Comparison of ENCODE assay signal across 19 cellular contexts in genomic region chrX:109672239-109672638, GRCh38. TPM values are rescaled to one million over a fixed set of nuclear protein-coding genes. Genes with fewer than 3 reads are reported as not detected.
"Had no signal": no experiment of that assay in that cellular context is flagged by ENCODE, and none has a peak within 500 bp of the region (broad histone marks: within the 10 kb centered on the region; RNA-seq: fewer than 3 reads in every experiment).

No MANE protein-coding gene starts in this region.

- H3K4me3 ChIP-seq: esophagus squamous epithelium, left lung, ovary, prostate gland, upper lobe of right lung had no signal

- H3K36me3 ChIP-seq: ovary, prostate gland had no signal

- H3K27ac ChIP-seq: brain microvascular endothelial cell, esophagus squamous epithelium, left lung, neutrophil, ovary, prostate gland, upper lobe of right lung had no signal

- ATAC-seq: left lung; stimulated activated naive CD8-positive, alpha-beta T cell treated with anti-CD3 and anti-CD28 coated beads, Interleukin-15, Interleukin-2, amounts not matched to agents 100 U/mL and 50 U/mL, for 24 hours; upper lobe of right lung; WTC11 had no signal

- H3K27me3 ChIP-seq: brain microvascular endothelial cell, esophagus squamous epithelium, neutrophil, ovary, upper lobe of right lung had no signal

- H3K4me1 ChIP-seq: esophagus squamous epithelium, left lung, prostate gland, upper lobe of right lung had no signal

- DNase-seq: activated gamma-delta T cell treated with Interleukin-2 at 50 U/mL for 16 hours; activated T-cell treated with anti-CD3 and anti-CD28 coated beads, Interleukin-2, amount 50 U/mL, for 1 hour; aorta; brain microvascular endothelial cell; central memory CD4-positive, alpha-beta T cell; esophagus squamous epithelium; left lung; mammary epithelial cell; midbrain; ovary; stimulated activated CD4-positive, alpha-beta T cell treated with anti-CD3 and anti-CD28 coated beads, Interleukin-12 subunit alpha, Interleukin-12 subunit beta, amount 100 ng/mL, for 4 hours; stimulated activated CD4-positive, alpha-beta T cell treated with anti-CD3 and anti-CD28 coated beads, Interleukin-4, amount 100 ng/mL, for 4 hours; stimulated activated naive CD8-positive, alpha-beta T cell treated with anti-CD3 and anti-CD28 coated beads, Interleukin-15, Interleukin-2, amounts not matched to agents 100 U/mL and 50 U/mL, for 24 hours; upper lobe of right lung had no signal

- H3K9me3 ChIP-seq: esophagus squamous epithelium, left lung, neutrophil, ovary, prostate gland, upper lobe of right lung had no signal

RNA-seq across cellular contexts. Expression of gene KCNE5, which starts 47.3 kb away (rescaled TPM):
- total RNA-seq: fibroblast of villous mesenchyme, kidney epithelial cell, prostate gland, upper lobe of right lung had no signal
